8 cellular contexts compared by ENCODE assay signal in genomic region chr1:172746091-172746949, GRCh38.
DNase-seq lines count a peak whose midpoint lies in the region; ATAC-seq and TF ChIP-seq lines count a peak whose summit lies in the region.

No MANE protein-coding gene starts in this region.

- H3K4me1 ChIP-seq in HEK293 (ENCODE audit: control insufficient read depth, insufficient read depth, low read length) = no peaks in the 10 kb centered on the region

- H3K9me3 ChIP-seq in HEK293 (ENCODE audit: control insufficient read depth, insufficient read depth, low read depth, low read length) = no peaks in the 10 kb centered on the region

- no peaks in the 10 kb centered on the region for H3K36me3 Mint-ChIP-seq in activated CD8-positive, alpha-beta T cell treated with anti-CD3 and anti-CD28 coated beads for 36 hours (ENCODE audit: low read depth)

- H3K36me3 ChIP-seq in HEK293 (ENCODE audit: control insufficient read depth in 2 of 2, insufficient read depth in 1 of 2, low read length in 2 of 2) = no peaks in the 10 kb centered on the region

- intact Hi-C loops in activated CD8-positive, alpha-beta T cell treated with anti-CD3 and anti-CD28 coated beads for 36 hours (cut with micrococcal nuclease) = loop anchor here (2.0 to 10.0 kb wide), 7 partner anchors 72 to 1078 kb away; partner anchors contain the start of genes CENPL and DARS2

- H3K9me3 Mint-ChIP-seq in activated CD8-positive, alpha-beta T cell treated with anti-CD3 and anti-CD28 coated beads for 36 hours = no peaks in the 10 kb centered on the region

- ATAC-seq in activated CD8-positive, alpha-beta T cell treated with anti-CD3 and anti-CD28 coated beads for 36 hours = peak; percentile 57

- peaks cover 8% of the 10 kb centered on the region for H3K27me3 Mint-ChIP-seq in activated CD8-positive, alpha-beta T cell treated with anti-CD3 and anti-CD28 coated beads for 36 hours

- CTCF ChIA-PET in HEK293 (lab: Yijun Ruan, JAX) = interaction anchor here (0.6 to 6.3 kb wide), 7 partner anchors 80 to 684 kb away, joined by 4 to 162 read pairs (median 6); partner anchors contain the start of gene TNFSF4
- CTCF ChIA-PET in activated CD8-positive, alpha-beta T cell treated with anti-CD3 and anti-CD28 coated beads for 36 hours (lab: Charles Lee) = interaction anchor here (1.0 to 6.9 kb wide), 10 partner anchors 8 to 684 kb away, joined by 3 to 192 read pairs (median 16); partner anchors contain the start of gene TNFSF4

- H3K4me3 Mint-ChIP-seq in activated CD8-positive, alpha-beta T cell treated with anti-CD3 and anti-CD28 coated beads for 36 hours = no peak overlapping the region

- no peak overlapping the region for H3K27ac ChIP-seq in HEK293 (ENCODE audit: extremely low read depth, low read depth, low read length)

- peaks cover 39% of the 10 kb centered on the region for H3K4me1 Mint-ChIP-seq in activated CD8-positive, alpha-beta T cell treated with anti-CD3 and anti-CD28 coated beads for 36 hours (ENCODE audit: low read depth)

- TF ChIP-seq CTCF in HEK293 (tag by site-specific recombination; IDR thresholded peaks at IDR 0.05) = no peak
- no peak for TF ChIP-seq CTCF in activated CD8-positive, alpha-beta T cell treated with anti-CD3 and anti-CD28 coated beads for 36 hours (IDR thresholded peaks at IDR 0.05)

- POLR2A ChIA-PET in HEK293 (lab: Yijun Ruan, JAX) = interaction anchor here (0.6 kb wide), 1 partner anchor 230 kb away, joined by 3 read pairs; no protein-coding TSS in a partner anchor
- POLR2A ChIA-PET in activated CD8-positive, alpha-beta T cell treated with anti-CD3 and anti-CD28 coated beads for 36 hours (lab: Charles Lee) = interaction anchor here (1.4 to 1.7 kb wide), 2 partner anchors 73 to 461 kb away, joined by 3 to 4 read pairs; partner anchors contain the start of gene TNFSF4

- H3K27ac Mint-ChIP-seq in activated CD8-positive, alpha-beta T cell treated with anti-CD3 and anti-CD28 coated beads for 36 hours = no peak overlapping the region

- no peak overlapping the region for H3K4me3 ChIP-seq in HEK293 (ENCODE audit: low read depth, low read length)

- peak; percentile 68 for DNase-seq in activated CD8-positive, alpha-beta memory T cell treated with anti-CD3 and anti-CD28 coated beads for 24 hours
- no peak for DNase-seq in activated CD8-positive, alpha-beta memory T cell treated with anti-CD3 and anti-CD28 coated beads, Interleukin-2, amount 50 U/mL, for 48 hours
- peak; percentile 100 for DNase-seq in LHCN-M2 (ENCODE audit: low read depth)
- peak; percentile 36 for DNase-seq in activated CD8-positive, alpha-beta T cell treated with anti-CD3 and anti-CD28 coated beads for 36 hours
- peak; percentile 93 for DNase-seq in glomerular visceral epithelial cell (ENCODE audit: extremely low spot score)
- DNase-seq in stimulated activated CD8-positive, alpha-beta memory T cell treated with anti-CD3 and anti-CD28 coated beads, Interleukin-7, amount 100 ng/mL, for 4 hours (ENCODE audit: low read depth in 2 of 2) = peak; percentile 8 to 26
- DNase-seq in NCI-H2107 (lab: John Stamatoyannopoulos, UW) = no peak

TF ChIP-seq in HEK293, 187 proteins besides CTCF, POLR2A, EP300 and RAD21:
- no peak for TF ChIP-seq ZNF624 (tag by site-specific recombination; IDR thresholded peaks at IDR 0.05)
- peak; percentile 75 for TF ChIP-seq PRDM1 (tag by site-specific recombination; IDR thresholded peaks at IDR 0.05)

Comparison
In these comparisons a context has a peak if more than half of its experiments do, and no peak if none do; other contexts are left out.
1. DNase-seq: peak in activated CD8-positive, alpha-beta memory T cell treated with anti-CD3 and anti-CD28 coated beads for 24 hours (single experiment), LHCN-M2 (single experiment), activated CD8-positive, alpha-beta T cell treated with anti-CD3 and anti-CD28 coated beads for 36 hours (single experiment), glomerular visceral epithelial cell (single experiment) and stimulated activated CD8-positive, alpha-beta memory T cell treated with anti-CD3 and anti-CD28 coated beads, Interleukin-7, amount 100 ng/mL, for 4 hours (2 of 2); none in activated CD8-positive, alpha-beta memory T cell treated with anti-CD3 and anti-CD28 coated beads, Interleukin-2, amount 50 U/mL, for 48 hours (single experiment) and NCI-H2107 (single experiment).